Comparison of ENCODE assay signal across 36 cellular contexts in the genomic region with DNA sequence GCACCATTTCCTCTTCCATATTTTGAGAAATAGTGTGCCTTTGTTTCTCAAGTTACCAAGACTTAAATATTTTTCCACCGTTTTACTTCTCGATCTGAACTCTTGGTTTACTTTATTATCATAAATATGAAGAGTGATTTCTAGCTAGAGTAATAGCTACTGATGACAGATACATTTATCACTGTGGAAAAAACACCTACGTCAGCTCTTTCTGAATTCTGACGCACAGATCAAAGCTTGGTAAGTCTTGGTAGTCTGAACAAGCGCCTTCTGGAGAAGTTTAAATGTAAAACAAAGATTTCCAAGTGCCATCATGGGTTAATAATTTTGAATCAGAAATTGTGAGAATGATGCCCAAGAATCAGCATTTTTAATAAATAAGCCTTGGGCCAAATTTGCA.
DNase-seq lines count a peak whose midpoint lies in the region; ATAC-seq, FAIRE-seq and TF ChIP-seq lines count a peak whose summit lies in the region.
"Had no signal": no experiment of that assay in that cellular context is flagged by ENCODE, and none has a peak within 500 bp of the region (broad histone marks: within the 10 kb centered on the region; RNA-seq: fewer than 3 reads in every experiment).

No MANE protein-coding gene starts in this region.

- TF ChIP-seq RAD21 in HepG2 (CRISPR knock-in tag; IDR thresholded peaks at IDR 0.05) (no peak), A549 (conservative IDR thresholded peaks at IDR 0.05 in 1 of 2, IDR thresholded peaks at IDR 0.05 in 1 of 2) (no peak), IMR-90 (IDR thresholded peaks at IDR 0.05; ENCODE audit: low read length) (no peak), K562 (CRISPR knock-in tag; conservative IDR thresholded peaks at IDR 0.05 in 1 of 2, IDR thresholded peaks at IDR 0.05 in 1 of 2) (no peak)

- no peak overlapping the region for H3K4me3 Mint-ChIP-seq in naive thymus-derived CD4-positive, alpha-beta T cell
- H3K4me3 Mint-ChIP-seq: B cell; CD14-positive monocyte; CD4-positive, alpha-beta memory T cell; CD4-positive, alpha-beta T cell; CD4-positive, CD25-positive, alpha-beta regulatory T cell; CD8-positive, alpha-beta memory T cell; CD8-positive, alpha-beta T cell had no signal

- no peaks in the 10 kb centered on the region for H3K36me3 Mint-ChIP-seq in naive thymus-derived CD4-positive, alpha-beta T cell
- H3K36me3 Mint-ChIP-seq: CD14-positive monocyte; CD4-positive, alpha-beta memory T cell; CD4-positive, CD25-positive, alpha-beta regulatory T cell; CD8-positive, alpha-beta memory T cell; CD8-positive, alpha-beta T cell had no signal

- H2AFZ ChIP-seq in HepG2 (ENCODE audit: low read length) (no peak overlapping the region), IMR-90 (replicated peaks; ENCODE audit: low read length, poor library complexity) (no peak overlapping the region), K562 (ENCODE audit: low read depth, low read length) (no peak overlapping the region)

- FAIRE-seq in HepG2 (lab: Jason Lieb, UNC) (no peak), A549 (lab: Jason Lieb, UNC) (no peak), K562 (lab: Jason Lieb, UNC) (no peak)
- FAIRE-seq: A204.1, D721Med had no signal

- no peak overlapping the region for H2AK9ac ChIP-seq in IMR-90 (replicated peaks; ENCODE audit: low read depth, low read length, poor library complexity)

- CTCF ChIA-PET in HepG2 (lab: Yijun Ruan, JAX; ENCODE audit: low intra/inter-chr PET ratio, low total read pairs), result no interaction called here
- CTCF ChIA-PET in A549 (lab: Yijun Ruan, JAX), result no interaction called here
- CTCF ChIA-PET in IMR-90 (lab: Yijun Ruan, JAX), result no interaction called here
- CTCF ChIA-PET in K562 (lab: Yijun Ruan, JAX; ENCODE audit: low intra/inter-chr PET ratio), result no interaction called here
- CTCF ChIA-PET in naive thymus-derived CD4-positive, alpha-beta T cell (lab: Charles Lee), result no interaction called here

- intact Hi-C loops in HepG2 (cut with micrococcal nuclease; ENCODE audit: unreplicated experiment), result no loop called here
- intact Hi-C loops in right lobe of liver (cut with DNase I), result no loop called here
- intact Hi-C loops in IMR-90 (cut with micrococcal nuclease), result no loop called here
- intact Hi-C loops in K562 (cut with micrococcal nuclease), result no loop called here
- intact Hi-C loops in naive thymus-derived CD4-positive, alpha-beta T cell (cut with micrococcal nuclease), result no loop called here

- no peak overlapping the region for H3K4ac ChIP-seq in IMR-90 (ENCODE audit: low read depth, low read length)

- H3K4me1 ChIP-seq in HepG2 (ENCODE audit: insufficient read depth, low read length) (no peaks in the 10 kb centered on the region), right lobe of liver (no peaks in the 10 kb centered on the region), A549 (no peaks in the 10 kb centered on the region), IMR-90 (ENCODE audit: control insufficient read depth, insufficient read depth, low read length) (no peaks in the 10 kb centered on the region), K562 (replicated peaks in 1 of 2; ENCODE audit: control insufficient read depth in 2 of 2, insufficient read depth in 2 of 2, low read length in 2 of 2) (no peaks in the 10 kb centered on the region)
- H3K4me1 ChIP-seq in naive thymus-derived CD4-positive, alpha-beta T cell (ENCODE audit: control insufficient read depth in 2 of 2, insufficient read depth in 2 of 2, low read length in 2 of 2), result no peaks in the 10 kb centered on the region
- H3K4me1 ChIP-seq: BE2C; BLaER1; BLaER1 treated with 17β-estradiol and CSF1 and Interleukin-3, amounts not matched to agents 10 nM and 100 nM; Caco-2 had no signal

- peaks cover 0 to 12% (median 0%) of the 10 kb centered on the region in 11 donors for H3K9me3 Mint-ChIP-seq in naive thymus-derived CD4-positive, alpha-beta T cell
- H3K9me3 Mint-ChIP-seq: CD4-positive, alpha-beta T cell; CD8-positive, alpha-beta T cell had no signal

- H3K4me2 ChIP-seq in HepG2 (ENCODE audit: low read depth, low read length) (no peak overlapping the region), A549 (no peak overlapping the region), IMR-90 (ENCODE audit: low read depth, low read length) (no peak overlapping the region), K562 (ENCODE audit: insufficient read depth, low read length) (no peak overlapping the region)
- H3K4me2 ChIP-seq: BLaER1; BLaER1 treated with 17β-estradiol and CSF1 and Interleukin-3, amounts not matched to agents 10 nM and 100 nM had no signal

- no peak overlapping the region for H2BK20ac ChIP-seq in IMR-90 (ENCODE audit: low read depth, low read length)

- dilution Hi-C loops in IMR-90 (cut with HindIII; ENCODE audit: low sequenced_read_pairs, unreplicated experiment), result no loop called here

- TF ChIP-seq EP300 in HepG2 (IDR thresholded peaks at IDR 0.05; ENCODE audit: low read depth in 2 of 2, low read length in 2 of 2) (no peak), HepG2 (CRISPR knock-in tag; IDR thresholded peaks at IDR 0.05; ENCODE audit: borderline replicate concordance) (no peak), A549 (IDR thresholded peaks at IDR 0.05) (no peak), K562 (IDR thresholded peaks at IDR 0.05; ENCODE audit: low read length) (no peak)

- H3K79me2 ChIP-seq in HepG2 (ENCODE audit: insufficient read depth, low read length) (no peaks in the 10 kb centered on the region), K562 (ENCODE audit: control insufficient read depth, insufficient read depth, low read length) (no peaks in the 10 kb centered on the region)

- no peaks in the 10 kb centered on the region for H3K36me3 ChIP-seq in HepG2 (replicated peaks in 1 of 2; ENCODE audit: control insufficient read depth in 1 of 2, insufficient read depth in 2 of 2, low read length in 2 of 2)
- no peaks in the 10 kb centered on the region for H3K36me3 ChIP-seq in right lobe of liver
- no peaks in the 10 kb centered on the region for H3K36me3 ChIP-seq in IMR-90 (ENCODE audit: control insufficient read depth, insufficient read depth, low read length)
- no peaks in the 10 kb centered on the region for H3K36me3 ChIP-seq in K562 (ENCODE audit: control insufficient read depth, insufficient read depth, low read length)
- H3K36me3 ChIP-seq in naive thymus-derived CD4-positive, alpha-beta T cell (ENCODE audit: control insufficient read depth in 2 of 3, insufficient read depth in 3 of 3, low read length in 3 of 3), result no peaks in the 10 kb centered on the region
- H3K36me3 ChIP-seq: BE2C; BLaER1; BLaER1 treated with 17β-estradiol and CSF1 and Interleukin-3, amounts not matched to agents 10 nM and 100 nM had no signal

- H3K9ac ChIP-seq in HepG2 (ENCODE audit: insufficient read depth, low read depth, low read length) (no peak overlapping the region), IMR-90 (ENCODE audit: low read depth, low read length) (no peak overlapping the region), K562 (ENCODE audit: insufficient read depth in 1 of 2, low read depth in 2 of 2, low read length in 2 of 2) (no peak overlapping the region)
- H3K9ac ChIP-seq: BLaER1; BLaER1 treated with 17β-estradiol and CSF1 and Interleukin-3, amounts not matched to agents 10 nM and 100 nM had no signal

- no peaks in the 10 kb centered on the region for H4K20me1 ChIP-seq in HepG2 (ENCODE audit: insufficient read depth, low read length)
- no peaks in the 10 kb centered on the region for H4K20me1 ChIP-seq in IMR-90 (ENCODE audit: insufficient read depth, low read length)
- H4K20me1 ChIP-seq in K562 (replicated peaks; ENCODE audit: control insufficient read depth, insufficient read depth, low read length), result no peaks in the 10 kb centered on the region
- H4K20me1 ChIP-seq: BLaER1; BLaER1 treated with 17β-estradiol and CSF1 and Interleukin-3, amounts not matched to agents 10 nM and 100 nM had no signal

- no peak overlapping the region for H4K5ac ChIP-seq in IMR-90 (ENCODE audit: low read depth, low read length)

- H3K79me1 ChIP-seq in IMR-90 (ENCODE audit: low read depth in 1 of 2, low read length in 2 of 2), result no peaks in the 10 kb centered on the region

- DNase-seq in HepG2 (ENCODE audit: low spot score), result no peak
- no peak for DNase-seq in right lobe of liver
- DNase-seq in A549 (ENCODE audit: low read depth in 1 of 2, low spot score in 1 of 2), result no peak
- no peak for DNase-seq in IMR-90
- DNase-seq in K562 (ENCODE audit: extremely low read depth in 1 of 4, low spot score in 3 of 4), result no peak
- DNase-seq in naive thymus-derived CD4-positive, alpha-beta T cell, result no peak
- DNase-seq: 8988T; ACHN; AML-193; BE2C; C1 segment of cervical spinal cord; Caco-2; Calu3; CD4-positive, alpha-beta memory T cell; CD4-positive, alpha-beta T cell; CD4-positive, CD25-positive, alpha-beta regulatory T cell; CD8-positive, alpha-beta memory T cell; CD8-positive, alpha-beta T cell; COR-L47; DMS 273 treated with DMSO at 0.1 percent for 48 hours; DMS153; DMS53; DMS79; DMS79 treated with DMSO at 0.1 percent for 48 hours; DND-41; EL had no signal

- TF ChIP-seq POLR2A in HepG2 (IDR thresholded peaks at IDR 0.05; ENCODE audit: insufficient read depth in 1 of 2, low read depth in 2 of 2, low read length in 2 of 2) (no peak), right lobe of liver (IDR thresholded peaks at IDR 0.05) (no peak), A549 (IDR thresholded peaks at IDR 0.05; ENCODE audit: low read length) (no peak), IMR-90 (IDR thresholded peaks at IDR 0.05; ENCODE audit: low read depth, low read length) (no peak), K562 (conservative IDR thresholded peaks at IDR 0.05) (no peak)

- H3K27ac Mint-ChIP-seq in naive thymus-derived CD4-positive, alpha-beta T cell, result no peak overlapping the region
- H3K27ac Mint-ChIP-seq: B cell; CD14-positive monocyte; CD4-positive, alpha-beta memory T cell; CD4-positive, alpha-beta T cell; CD4-positive, CD25-positive, alpha-beta regulatory T cell; CD8-positive, alpha-beta memory T cell; CD8-positive, alpha-beta T cell had no signal

- ATAC-seq in HepG2, result no peak
- no peak for ATAC-seq in right lobe of liver
- ATAC-seq in A549, result no peak
- ATAC-seq in IMR-90 (ENCODE audit: low read depth), result no peak
- no peak for ATAC-seq in K562
- no peak for ATAC-seq in GM21381 (IDR thresholded peaks at IDR 0.05; ENCODE audit: unreplicated experiment)
- ATAC-seq in HG03097 (IDR thresholded peaks at IDR 0.05; ENCODE audit: low FRiP score, unreplicated experiment), result no peak
- no peak for ATAC-seq in naive thymus-derived CD4-positive, alpha-beta T cell
- ATAC-seq: CD8-positive, alpha-beta T cell had no signal

- no peaks in the 10 kb centered on the region for H3K27me3 ChIP-seq in HepG2 (ENCODE audit: control insufficient read depth in 1 of 2, insufficient read depth in 2 of 2, low read length in 2 of 2)
- H3K27me3 ChIP-seq in right lobe of liver, result no peaks in the 10 kb centered on the region
- no peaks in the 10 kb centered on the region for H3K27me3 ChIP-seq in IMR-90 (ENCODE audit: control insufficient read depth, insufficient read depth, low read length)
- no peaks in the 10 kb centered on the region for H3K27me3 ChIP-seq in K562 (ENCODE audit: control insufficient read depth in 2 of 2, insufficient read depth in 2 of 2, low read length in 2 of 2)
- no peaks in the 10 kb centered on the region for H3K27me3 ChIP-seq in naive thymus-derived CD4-positive, alpha-beta T cell (ENCODE audit: control insufficient read depth in 2 of 2, insufficient read depth in 2 of 2, low read length in 2 of 2)
- H3K27me3 ChIP-seq: BE2C; BLaER1; BLaER1 treated with 17β-estradiol and CSF1 and Interleukin-3, amounts not matched to agents 10 nM and 100 nM had no signal

- H3K9me3 ChIP-seq in HepG2 (ENCODE audit: low read length), result no peaks in the 10 kb centered on the region
- no peaks in the 10 kb centered on the region for H3K9me3 ChIP-seq in right lobe of liver
- no peaks in the 10 kb centered on the region for H3K9me3 ChIP-seq in A549
- peaks cover 11% of the 10 kb centered on the region for H3K9me3 ChIP-seq in IMR-90 (ENCODE audit: control insufficient read depth, insufficient read depth, low read length)
- no peaks in the 10 kb centered on the region; the same call in 1 of the 2 replicates for H3K9me3 ChIP-seq in K562 (replicated peaks; ENCODE audit: control insufficient read depth, insufficient read depth, low read depth, low read length)
- no peaks in the 10 kb centered on the region for H3K9me3 ChIP-seq in naive thymus-derived CD4-positive, alpha-beta T cell (ENCODE audit: control insufficient read depth in 2 of 3, low read length in 3 of 3)
- H3K9me3 ChIP-seq: BE2C; BLaER1; BLaER1 treated with 17β-estradiol and CSF1 and Interleukin-3, amounts not matched to agents 10 nM and 100 nM; Caco-2 had no signal

- 20% methylated on average over 5 of the region's 5 CpGs for WGBS in HepG2 (ENCODE audit: low lambda C conversion rate)
- 56% methylated on average over 5 of the region's 5 CpGs for WGBS in right lobe of liver (ENCODE audit: insufficient coverage, low coverage, low lambda C conversion rate, missing lambda C conversion rate)
- WGBS in A549 (ENCODE audit: missing lambda C conversion rate), result 29% methylated on average over 5 of the region's 5 CpGs
- WGBS in IMR-90 (ENCODE audit: extremely low coverage in 2 of 2, insufficient read length in 1 of 2), 2 experiments, result no CpG with 5 or more reads among the region's 5 CpGs
- 2% methylated on average over 5 of the region's 5 CpGs for WGBS in K562 (ENCODE audit: insufficient coverage, low coverage, missing lambda C conversion rate)

- no peak overlapping the region for H2BK15ac ChIP-seq in IMR-90 (ENCODE audit: low read depth, low read length)

- no peak overlapping the region for H3K4me3 ChIP-seq in HepG2 (replicated peaks in 1 of 3; ENCODE audit: insufficient read depth in 1 of 3, low read depth in 2 of 3, low read length in 3 of 3)
- H3K4me3 ChIP-seq in right lobe of liver, result no peak overlapping the region
- no peak overlapping the region for H3K4me3 ChIP-seq in A549
- no peak overlapping the region for H3K4me3 ChIP-seq in IMR-90 (ENCODE audit: insufficient read depth, low read depth, low read length)
- no peak overlapping the region for H3K4me3 ChIP-seq in K562
- no peak overlapping the region for H3K4me3 ChIP-seq in naive thymus-derived CD4-positive, alpha-beta T cell (ENCODE audit: low read length)
- H3K4me3 ChIP-seq: BLaER1; BLaER1 treated with 17β-estradiol and CSF1 and Interleukin-3, amounts not matched to agents 10 nM and 100 nM had no signal

- H2AK5ac ChIP-seq in IMR-90 (ENCODE audit: low read depth, low read length), result no peak overlapping the region

- H3K56ac ChIP-seq in IMR-90 (ENCODE audit: extremely low read depth, insufficient read depth, low read length), result no peak overlapping the region

- H3K4me1 Mint-ChIP-seq in naive thymus-derived CD4-positive, alpha-beta T cell, result no peaks in the 10 kb centered on the region
- H3K4me1 Mint-ChIP-seq: B cell; CD14-positive monocyte; CD4-positive, alpha-beta memory T cell; CD4-positive, CD25-positive, alpha-beta regulatory T cell; CD8-positive, alpha-beta memory T cell had no signal

- H4K8ac ChIP-seq in IMR-90 (ENCODE audit: low read depth in 2 of 2, low read length in 2 of 2), result no peak overlapping the region

- H4K91ac ChIP-seq in IMR-90 (ENCODE audit: insufficient read depth, low read depth, low read length), result no peak overlapping the region

- H3K9me1 ChIP-seq in IMR-90 (ENCODE audit: insufficient read depth, low read length), result no peaks in the 10 kb centered on the region
- H3K9me1 ChIP-seq in K562 (ENCODE audit: control insufficient read depth, insufficient read depth, low read length), result no peaks in the 10 kb centered on the region

- H3K14ac ChIP-seq in IMR-90 (replicated peaks; ENCODE audit: low read depth, low read length), result no peak overlapping the region

- in situ Hi-C loops in HepG2 (cut with HindIII; ENCODE audit: extremely low pct_ligation_motif_present, low pct_unique_long_range_greater_than_20kb) (no loop called here), IMR-90 (cut with MboI; ENCODE audit: low sequenced_read_pairs) (no loop called here), K562 (cut with MboI) (no loop called here)

- H3K27me3 Mint-ChIP-seq in naive thymus-derived CD4-positive, alpha-beta T cell, result no peaks in the 10 kb centered on the region
- H3K27me3 Mint-ChIP-seq: B cell; CD4-positive, alpha-beta memory T cell; CD4-positive, alpha-beta T cell; CD4-positive, CD25-positive, alpha-beta regulatory T cell; CD8-positive, alpha-beta memory T cell had no signal

- no peak overlapping the region for H3K18ac ChIP-seq in IMR-90 (ENCODE audit: low read depth, low read length)

- no peak overlapping the region for H3K23ac ChIP-seq in IMR-90 (ENCODE audit: low read depth, low read length)

- H2BK5ac ChIP-seq in IMR-90 (ENCODE audit: low read depth, low read length, poor library complexity, severe bottlenecking), result no peak overlapping the region

- BruUV-seq in HepG2 (replicated peaks; lab: Mats Ljungman, UMichigan), result no TSS peak
- no TSS peak for BruUV-seq in IMR-90 (replicated peaks; lab: Mats Ljungman, UMichigan)
- BruUV-seq in K562 (replicated peaks; lab: Mats Ljungman, UMichigan), result no TSS peak

- no peak for TF ChIP-seq CTCF in HepG2 (CRISPR knock-in tag; IDR thresholded peaks at IDR 0.05)
- TF ChIP-seq CTCF in right lobe of liver (IDR thresholded peaks at IDR 0.05), result no peak
- TF ChIP-seq CTCF in A549 (IDR thresholded peaks at IDR 0.05), result no peak
- TF ChIP-seq CTCF in IMR-90 (conservative IDR thresholded peaks at IDR 0.05; ENCODE audit: low read depth, low read length), result no peak
- TF ChIP-seq CTCF in K562 (IDR thresholded peaks at IDR 0.05 in 2 of 3, conservative IDR thresholded peaks at IDR 0.05 in 1 of 3; ENCODE audit: insufficient read depth in 2 of 3, low read depth in 1 of 3, low read length in 3 of 3), result no peak

- H2BK120ac ChIP-seq in IMR-90 (ENCODE audit: low read depth, low read length), result no peak overlapping the region

- POLR2A ChIA-PET in HepG2 (lab: Yijun Ruan, JAX) (no interaction called here), A549 (lab: Yijun Ruan, JAX) (no interaction called here), IMR-90 (lab: Charles Lee; ENCODE audit: unreplicated experiment) (no interaction called here), K562 (lab: Yijun Ruan, JAX) (no interaction called here)
- POLR2A ChIA-PET in naive thymus-derived CD4-positive, alpha-beta T cell (lab: Charles Lee), result no interaction called here

- H3K27ac ChIP-seq in HepG2 (ENCODE audit: extremely low read length, insufficient read depth, low read length) (no peak overlapping the region), right lobe of liver (no peak overlapping the region), A549 (no peak overlapping the region), IMR-90 (ENCODE audit: insufficient read depth, low read length) (no peak overlapping the region), K562 (ENCODE audit: extremely low read depth, low read depth, low read length) (no peak overlapping the region)
- H3K27ac ChIP-seq in naive thymus-derived CD4-positive, alpha-beta T cell (ENCODE audit: low read depth, low read length), result no peak overlapping the region
- H3K27ac ChIP-seq: 22Rv1; BLaER1; BLaER1 treated with 17β-estradiol and CSF1 and Interleukin-3, amounts not matched to agents 10 nM and 100 nM; C4-2B had no signal

Comparison
In these comparisons a context has a peak if more than half of its experiments do, and no peak if none do; other contexts are left out.
1. Of the 241 proteins assayed by ChIP-seq in both HepG2 and K562: peak only in HepG2: none; only in K562: none; in both: MAFF and MAFK; in neither: 239.